ENCODE assay signal across 1 cellular context in the genomic region with DNA sequence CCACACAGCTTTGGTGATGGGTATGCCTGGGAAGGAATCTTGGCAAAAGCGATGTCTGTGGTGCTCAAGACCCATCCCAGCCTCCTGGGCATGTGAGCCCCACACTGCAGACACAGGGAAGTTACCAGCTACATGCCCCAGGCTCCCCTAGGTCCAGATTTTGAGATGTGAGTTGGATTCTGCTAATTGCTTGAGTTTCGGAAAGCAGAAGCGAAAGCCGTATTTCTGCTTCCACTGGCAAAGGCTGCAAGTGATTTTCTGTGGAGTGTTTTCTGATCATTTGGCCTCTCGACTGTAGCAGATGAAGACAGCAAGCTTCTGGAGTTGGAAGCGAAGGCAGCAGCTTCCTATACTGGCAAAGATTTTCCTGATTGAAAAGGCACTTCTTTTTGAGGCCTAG.
A peak's percentile ranks its signal among the peaks of the same experiment; 100 is the strongest.
TF ChIP-seq lines count a peak whose summit lies in the region.

No MANE protein-coding gene starts in this region.

TF ChIP-seq in GM12878, 131 proteins besides CTCF, POLR2A, EP300 and RAD21:
- no peak for TF ChIP-seq CEBPZ (IDR thresholded peaks at IDR 0.05; ENCODE audit: low read depth, low read length)
- TF ChIP-seq IKZF2 (IDR thresholded peaks at IDR 0.05): 0 out of 4 replicates have a peak, but pooled peaks of 1 of the 2 experiments have one; percentile 12
- TF ChIP-seq, protein P1, sequence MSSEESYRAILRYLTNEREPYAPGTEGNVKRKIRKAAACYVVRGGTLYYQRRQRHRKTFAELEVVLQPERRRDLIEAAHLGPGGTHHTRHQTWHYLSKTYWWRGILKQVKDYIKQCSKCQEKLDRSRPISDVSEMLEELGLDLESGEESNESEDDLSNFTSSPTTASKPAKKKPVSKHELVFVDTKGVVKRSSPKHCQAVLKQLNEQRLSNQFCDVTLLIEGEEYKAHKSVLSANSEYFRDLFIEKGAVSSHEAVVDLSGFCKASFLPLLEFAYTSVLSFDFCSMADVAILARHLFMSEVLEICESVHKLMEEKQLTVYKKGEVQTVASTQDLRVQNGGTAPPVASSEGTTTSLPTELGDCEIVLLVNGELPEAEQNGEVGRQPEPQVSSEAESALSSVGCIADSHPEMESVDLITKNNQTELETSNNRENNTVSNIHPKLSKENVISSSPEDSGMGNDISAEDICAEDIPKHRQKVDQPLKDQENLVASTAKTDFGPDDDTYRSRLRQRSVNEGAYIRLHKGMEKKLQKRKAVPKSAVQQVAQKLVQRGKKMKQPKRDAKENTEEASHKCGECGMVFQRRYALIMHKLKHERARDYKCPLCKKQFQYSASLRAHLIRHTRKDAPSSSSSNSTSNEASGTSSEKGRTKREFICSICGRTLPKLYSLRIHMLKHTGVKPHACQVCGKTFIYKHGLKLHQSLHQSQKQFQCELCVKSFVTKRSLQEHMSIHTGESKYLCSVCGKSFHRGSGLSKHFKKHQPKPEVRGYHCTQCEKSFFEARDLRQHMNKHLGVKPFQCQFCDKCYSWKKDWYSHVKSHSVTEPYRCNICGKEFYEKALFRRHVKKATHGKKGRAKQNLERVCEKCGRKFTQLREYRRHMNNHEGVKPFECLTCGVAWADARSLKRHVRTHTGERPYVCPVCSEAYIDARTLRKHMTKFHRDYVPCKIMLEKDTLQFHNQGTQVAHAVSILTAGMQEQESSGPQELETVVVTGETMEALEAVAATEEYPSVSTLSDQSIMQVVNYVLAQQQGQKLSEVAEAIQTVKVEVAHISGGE (CRISPR knock-in tag; IDR thresholded peaks at IDR 0.05): no peak
- TF ChIP-seq KLF5 (IDR thresholded peaks at IDR 0.05; ENCODE audit: partially characterized antibody): no peak
- TF ChIP-seq, protein P2, sequence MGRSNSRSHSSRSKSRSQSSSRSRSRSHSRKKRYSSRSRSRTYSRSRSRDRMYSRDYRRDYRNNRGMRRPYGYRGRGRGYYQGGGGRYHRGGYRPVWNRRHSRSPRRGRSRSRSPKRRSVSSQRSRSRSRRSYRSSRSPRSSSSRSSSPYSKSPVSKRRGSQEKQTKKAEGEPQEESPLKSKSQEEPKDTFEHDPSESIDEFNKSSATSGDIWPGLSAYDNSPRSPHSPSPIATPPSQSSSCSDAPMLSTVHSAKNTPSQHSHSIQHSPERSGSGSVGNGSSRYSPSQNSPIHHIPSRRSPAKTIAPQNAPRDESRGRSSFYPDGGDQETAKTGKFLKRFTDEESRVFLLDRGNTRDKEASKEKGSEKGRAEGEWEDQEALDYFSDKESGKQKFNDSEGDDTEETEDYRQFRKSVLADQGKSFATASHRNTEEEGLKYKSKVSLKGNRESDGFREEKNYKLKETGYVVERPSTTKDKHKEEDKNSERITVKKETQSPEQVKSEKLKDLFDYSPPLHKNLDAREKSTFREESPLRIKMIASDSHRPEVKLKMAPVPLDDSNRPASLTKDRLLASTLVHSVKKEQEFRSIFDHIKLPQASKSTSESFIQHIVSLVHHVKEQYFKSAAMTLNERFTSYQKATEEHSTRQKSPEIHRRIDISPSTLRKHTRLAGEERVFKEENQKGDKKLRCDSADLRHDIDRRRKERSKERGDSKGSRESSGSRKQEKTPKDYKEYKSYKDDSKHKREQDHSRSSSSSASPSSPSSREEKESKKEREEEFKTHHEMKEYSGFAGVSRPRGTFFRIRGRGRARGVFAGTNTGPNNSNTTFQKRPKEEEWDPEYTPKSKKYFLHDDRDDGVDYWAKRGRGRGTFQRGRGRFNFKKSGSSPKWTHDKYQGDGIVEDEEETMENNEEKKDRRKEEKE (IDR thresholded peaks at IDR 0.05): no peak
- peak; percentile 45; the same call in 1 of the 2 replicates for TF ChIP-seq SPI1 (IDR thresholded peaks at IDR 0.05; ENCODE audit: borderline replicate concordance, insufficient read depth, low read depth, low read length)
